2 cellular contexts compared by ENCODE assay signal in genomic region chr1:27004471-27005165, GRCh38.
TF ChIP-seq lines count a peak whose summit lies in the region.

No MANE protein-coding gene starts in this region.

TF ChIP-seq in SK-N-SH, 30 proteins besides CTCF, POLR2A, EP300 and RAD21 (continued from another document):
- TF ChIP-seq IRF3 (IDR thresholded peaks at IDR 0.05; ENCODE audit: low read depth, low read length) = no peak

TF ChIP-seq in SK-N-SH treated with all-trans-retinoic acid at 6 μM for 48 hours, 23 proteins besides CTCF, POLR2A, EP300 and RAD21 (continued from another document):
- TF ChIP-seq POU6F1 (CRISPR knock-in tag; IDR thresholded peaks at IDR 0.05; ENCODE audit: borderline replicate concordance, low read depth) (no peak), CSDC2 (CRISPR knock-in tag; IDR thresholded peaks at IDR 0.05) (no peak), TCF4 (CRISPR knock-in tag; IDR thresholded peaks at IDR 0.05; ENCODE audit: borderline replicate concordance) (no peak), ZNF8 (CRISPR knock-in tag; IDR thresholded peaks at IDR 0.05) (no peak), TSHZ2 (CRISPR knock-in tag; IDR thresholded peaks at IDR 0.05) (no peak), ZNF565 (CRISPR knock-in tag; conservative IDR thresholded peaks at IDR 0.05; ENCODE audit: low read depth) (no peak), TOX (CRISPR knock-in tag; IDR thresholded peaks at IDR 0.05; ENCODE audit: borderline replicate concordance) (no peak), CSRNP3 (CRISPR knock-in tag; IDR thresholded peaks at IDR 0.05) (no peak), ZFP30 (CRISPR knock-in tag; IDR thresholded peaks at IDR 0.05) (no peak), ZC3H10 (CRISPR knock-in tag; IDR thresholded peaks at IDR 0.05) (no peak), ESRRG (CRISPR knock-in tag; IDR thresholded peaks at IDR 0.05) (no peak), GLIS3 (CRISPR knock-in tag; IDR thresholded peaks at IDR 0.05) (no peak)
TF ChIP-seq in SK-N-SH treated with all-trans-retinoic acid at 6 μM for 48 hours: peak in this region for 0.
